9 cellular contexts compared by ENCODE assay signal in genomic region chr6:89984926-89985743, GRCh38.
A peak's percentile ranks its signal among the peaks of the same experiment; 100 is the strongest.
DNase-seq lines count a peak whose midpoint lies in the region; ATAC-seq, FAIRE-seq and TF ChIP-seq lines count a peak whose summit lies in the region.
"Had no signal": no experiment of that assay in that cellular context is flagged by ENCODE, and none has a peak within 500 bp of the region (broad histone marks: within the 10 kb centered on the region; RNA-seq: fewer than 3 reads in every experiment).

No MANE protein-coding gene starts in this region.

- H3K36me3 ChIP-seq in K562 (ENCODE audit: control insufficient read depth, insufficient read depth, low read length), result no peaks in the 10 kb centered on the region
- H3K36me3 ChIP-seq in thymus (ENCODE audit: control insufficient read depth, insufficient read depth), result no peaks in the 10 kb centered on the region

- H3K9me1 ChIP-seq in K562 (ENCODE audit: control insufficient read depth, insufficient read depth, low read length), result no peaks in the 10 kb centered on the region

- TF ChIP-seq EP300 in K562 (IDR thresholded peaks at IDR 0.05; ENCODE audit: low read length), result no peak

- no peak overlapping the region for H3K4me3 Mint-ChIP-seq in activated CD4-positive, alpha-beta T cell treated with anti-CD3 and anti-CD28 coated beads for 36 hours

- H3K9ac ChIP-seq in K562 (ENCODE audit: insufficient read depth in 1 of 2, low read depth in 2 of 2, low read length in 2 of 2), result no peak overlapping the region

- H2AFZ ChIP-seq in K562 (ENCODE audit: low read depth, low read length), result peak overlapping the region; percentile 17; the same call in 1 of the 2 replicates

- H3K9me3 Mint-ChIP-seq in activated CD4-positive, alpha-beta T cell treated with anti-CD3 and anti-CD28 coated beads for 36 hours (ENCODE audit: low read depth), result no peaks in the 10 kb centered on the region

- in situ Hi-C loops in K562 (cut with MboI), result no loop called here
- in situ Hi-C loops in G401 (cut with HindIII; ENCODE audit: low sequenced_read_pairs), result no loop called here

- WGBS in K562 (ENCODE audit: insufficient coverage, low coverage, missing lambda C conversion rate), result 6% methylated on average over 12 of the region's 12 CpGs
- 49% methylated on average over 12 of the region's 12 CpGs for WGBS in thymus

- H3K36me3 Mint-ChIP-seq in activated CD4-positive, alpha-beta T cell treated with anti-CD3 and anti-CD28 coated beads for 36 hours (ENCODE audit: low read depth), result peaks cover 70% of the 10 kb centered on the region

- H3K27ac ChIP-seq in K562 (ENCODE audit: extremely low read depth, low read depth, low read length) (no peak overlapping the region), thymus (ENCODE audit: low read depth) (peak overlapping the region; percentile 5)
- H3K27ac ChIP-seq: C4-2B had no signal

- H3K4me2 ChIP-seq in K562 (ENCODE audit: insufficient read depth, low read length), result no peak overlapping the region; the same call in 1 of the 2 replicates

- H3K4me1 ChIP-seq in K562 (replicated peaks in 1 of 2; ENCODE audit: control insufficient read depth in 2 of 2, insufficient read depth in 2 of 2, low read length in 2 of 2), result 0 out of 5 replicates have a peak, but pooled peaks cover 0 to 2% of the 10 kb centered on the region in 2 experiments
- no peaks in the 10 kb centered on the region for H3K4me1 ChIP-seq in thymus (ENCODE audit: control insufficient read depth, insufficient read depth, low read length)

- POLR2A ChIA-PET in activated CD4-positive, alpha-beta T cell treated with anti-CD3 and anti-CD28 coated beads for 36 hours (lab: Charles Lee), result interaction anchor here (0.5 to 0.6 kb wide), 2 partner anchors 226 to 398 kb away, joined by 3 to 5 read pairs; no protein-coding TSS in a partner anchor
- POLR2A ChIA-PET in K562 (lab: Yijun Ruan, JAX), result interaction anchor here (0.5 to 0.9 kb wide), 2 partner anchors 12 to 184 kb away, joined by 3 to 4 read pairs; no protein-coding TSS in a partner anchor

- TF ChIP-seq RAD21 in K562 (CRISPR knock-in tag; conservative IDR thresholded peaks at IDR 0.05 in 1 of 2, IDR thresholded peaks at IDR 0.05 in 1 of 2), result no peak

- H3K9me3 ChIP-seq in K562 (replicated peaks; ENCODE audit: control insufficient read depth, insufficient read depth, low read depth, low read length) (no peaks in the 10 kb centered on the region), thymus (ENCODE audit: control insufficient read depth) (no peaks in the 10 kb centered on the region)

- no TSS peak for BruUV-seq in K562 (replicated peaks; lab: Mats Ljungman, UMichigan)

- no peak for ATAC-seq in activated CD4-positive, alpha-beta T cell treated with anti-CD3 and anti-CD28 coated beads for 36 hours
- ATAC-seq in K562, result peak; percentile 56
- no peak for ATAC-seq in HG03097 (IDR thresholded peaks at IDR 0.05; ENCODE audit: low FRiP score, unreplicated experiment)

- no peak for TF ChIP-seq CTCF in K562 (IDR thresholded peaks at IDR 0.05 in 2 of 3, conservative IDR thresholded peaks at IDR 0.05 in 1 of 3; ENCODE audit: insufficient read depth in 2 of 3, low read depth in 1 of 3, low read length in 3 of 3)

- H3K27me3 ChIP-seq in K562 (ENCODE audit: control insufficient read depth in 2 of 2, insufficient read depth in 2 of 2, low read length in 2 of 2) (peaks cover 4 to 12% of the 10 kb centered on the region in 2 experiments; a peak in 3 of 5 replicates), thymus (ENCODE audit: control insufficient read depth, insufficient read depth) (no peaks in the 10 kb centered on the region)

- TF ChIP-seq POLR2A in K562 (conservative IDR thresholded peaks at IDR 0.05), result no peak

- intact Hi-C loops in activated CD4-positive, alpha-beta T cell treated with anti-CD3 and anti-CD28 coated beads for 36 hours (cut with DNase I, micrococcal nuclease), result loop anchor here in 1 of 2 experiments (5.0 kb wide), 1 partner anchor 33 kb away; no protein-coding TSS in a partner anchor
- intact Hi-C loops in K562 (cut with micrococcal nuclease), result no loop called here

- H3K4me1 Mint-ChIP-seq in activated CD4-positive, alpha-beta T cell treated with anti-CD3 and anti-CD28 coated beads for 36 hours, result peaks cover 72% of the 10 kb centered on the region

- H3K4me3 ChIP-seq in K562 (no peak overlapping the region), thymus (ENCODE audit: low read length) (no peak overlapping the region)

- DNase-seq in activated CD4-positive, alpha-beta T cell treated with anti-CD3 and anti-CD28 coated beads for 36 hours, result no peak
- DNase-seq in activated CD4-positive, alpha-beta T cell treated with anti-CD3 and anti-CD28 coated beads, Interleukin-2, amount 50 U/mL, for 1 hour, result no peak
- DNase-seq in K562 (ENCODE audit: extremely low read depth in 1 of 4, low spot score in 3 of 4), result peak; percentile 20 to 60 (median 34)
- DNase-seq in left kidney (ENCODE audit: low read depth, low spot score), result peak; percentile 87
- no peak for DNase-seq in kidney glomerular epithelial cell (lab: John Stamatoyannopoulos, UW)
- no peak for DNase-seq in G401 (ENCODE audit: low spot score)

- H3K79me2 ChIP-seq in K562 (ENCODE audit: control insufficient read depth, insufficient read depth, low read length), result no peaks in the 10 kb centered on the region

- no peaks in the 10 kb centered on the region for H4K20me1 ChIP-seq in K562 (replicated peaks; ENCODE audit: control insufficient read depth, insufficient read depth, low read length)

- no peaks in the 10 kb centered on the region for H3K27me3 Mint-ChIP-seq in activated CD4-positive, alpha-beta T cell treated with anti-CD3 and anti-CD28 coated beads for 36 hours

- CTCF ChIA-PET in activated CD4-positive, alpha-beta T cell treated with anti-CD3 and anti-CD28 coated beads for 36 hours (lab: Charles Lee), result interaction anchor here (2.1 kb wide), 1 partner anchor 8 kb away, joined by 7 read pairs; no protein-coding TSS in a partner anchor
- CTCF ChIA-PET in K562 (lab: Yijun Ruan, JAX; ENCODE audit: low intra/inter-chr PET ratio), result no interaction called here

- peak overlapping the region; percentile 68 for H3K27ac Mint-ChIP-seq in activated CD4-positive, alpha-beta T cell treated with anti-CD3 and anti-CD28 coated beads for 36 hours

- no peak for FAIRE-seq in K562 (lab: Jason Lieb, UNC)

TF ChIP-seq in K562, 482 proteins besides CTCF, POLR2A, EP300 and RAD21:
- TF ChIP-seq ZBTB34 (CRISPR knock-in tag; IDR thresholded peaks at IDR 0.05), result no peak
- peak; percentile 73 for TF ChIP-seq PRDM10 (IDR thresholded peaks at IDR 0.05; ENCODE audit: partially characterized antibody)
- no peak for TF ChIP-seq ETS2 (tag; IDR thresholded peaks at IDR 0.05; ENCODE audit: borderline replicate concordance, poor library complexity, severe bottlenecking)
- TF ChIP-seq CBFA2T3 (IDR thresholded peaks at IDR 0.05), result 0 out of 2 replicates have a peak, but pooled peaks have one; percentile 5
- TF ChIP-seq HNRNPH1 (optimal IDR thresholded peaks at IDR 0.05; ENCODE audit: low read depth, low read length), result no peak
- no peak for TF ChIP-seq ZNF282 (CRISPR knock-in tag; IDR thresholded peaks at IDR 0.05)
- TF ChIP-seq MEIS2 (IDR thresholded peaks at IDR 0.05; ENCODE audit: partially characterized antibody), result peak; percentile 22
- no peak for TF ChIP-seq CHD4 (IDR thresholded peaks at IDR 0.05; ENCODE audit: insufficient read depth, insufficient replicate concordance, low read depth, low read length, poor library complexity, severe bottlenecking)

Comparison
In these comparisons a context has a peak if more than half of its experiments do, and no peak if none do; other contexts are left out.
1. DNase-seq: peak in K562 (4 of 4) and left kidney (single experiment); none in activated CD4-positive, alpha-beta T cell treated with anti-CD3 and anti-CD28 coated beads for 36 hours (single experiment), activated CD4-positive, alpha-beta T cell treated with anti-CD3 and anti-CD28 coated beads, Interleukin-2, amount 50 U/mL, for 1 hour (single experiment), kidney glomerular epithelial cell (single experiment) and G401 (single experiment).